1 cellular context compared by ENCODE assay signal in genomic region chr5:54279960-54280359, GRCh38.
TF ChIP-seq lines count a peak whose summit lies in the region.

No MANE protein-coding gene starts in this region.

TF ChIP-seq in K562, 482 proteins besides CTCF, POLR2A, EP300 and RAD21:
- TF ChIP-seq CEBPG (CRISPR knock-in tag; IDR thresholded peaks at IDR 0.05) (no peak), CEBPG (tag; conservative IDR thresholded peaks at IDR 0.05 in 1 of 2, IDR thresholded peaks at IDR 0.05 in 1 of 2) (no peak), NFIC (IDR thresholded peaks at IDR 0.05) (no peak), HDAC8 (tag; IDR thresholded peaks at IDR 0.05) (no peak), HDAC2 (IDR thresholded peaks at IDR 0.05) (no peak), SRSF9 (IDR thresholded peaks at IDR 0.05; ENCODE audit: borderline replicate concordance, low read depth, low read length) (no peak), NR4A1 (CRISPR knock-in tag; IDR thresholded peaks at IDR 0.05) (no peak), NR4A1 (tag; IDR thresholded peaks at IDR 0.05) (no peak), SNRNP70 (optimal IDR thresholded peaks at IDR 0.05; ENCODE audit: low read depth, low read length) (no peak), CHAMP1 (IDR thresholded peaks at IDR 0.05) (no peak), IRF1 (CRISPR knock-in tag; IDR thresholded peaks at IDR 0.05; ENCODE audit: borderline replicate concordance) (no peak), ZNF695 (CRISPR knock-in tag; IDR thresholded peaks at IDR 0.05) (no peak), MAFG (tag; conservative IDR thresholded peaks at IDR 0.05) (no peak), ELF4 (CRISPR knock-in tag; IDR thresholded peaks at IDR 0.05) (no peak), SIX5 (IDR thresholded peaks at IDR 0.05; ENCODE audit: borderline replicate concordance in 1 of 2, insufficient read depth in 1 of 2, low read depth in 1 of 2, low read length in 2 of 2) (no peak), ZBED1 (IDR thresholded peaks at IDR 0.05) (no peak), TRIM25 (IDR thresholded peaks at IDR 0.05; ENCODE audit: borderline replicate concordance) (no peak)
